8 cellular contexts compared by ENCODE assay signal in genomic region chr10:110336111-110336721, GRCh38. TPM values are rescaled to one million over a fixed set of nuclear protein-coding genes. Genes with fewer than 3 reads are reported as not detected.
DNase-seq lines count a peak whose midpoint lies in the region; ATAC-seq and TF ChIP-seq lines count a peak whose summit lies in the region.

No MANE protein-coding gene starts in this region.

- H3K9me3 Mint-ChIP-seq in WTC11 (peaks cover 11% of the 10 kb centered on the region), type B pancreatic cell (no peaks in the 10 kb centered on the region)
- H3K9me3 Mint-ChIP-seq in stimulated activated naive CD8-positive, alpha-beta T cell treated with anti-CD3 and anti-CD28 coated beads, Interleukin-15, amount 100 ng/mL, for 72 hours = no peaks in the 10 kb centered on the region

- H3K27ac Mint-ChIP-seq in WTC11 (no peak overlapping the region), type B pancreatic cell (peak overlapping the region; percentile 30)
- no peak overlapping the region for H3K27ac Mint-ChIP-seq in stimulated activated naive CD8-positive, alpha-beta T cell treated with anti-CD3 and anti-CD28 coated beads, Interleukin-15, amount 100 ng/mL, for 72 hours

- ATAC-seq in Right ventricle myocardium superior (ENCODE audit: poor library complexity) (peak; percentile 18), WTC11 (peak; percentile 87)
- ATAC-seq in stimulated activated naive CD8-positive, alpha-beta T cell treated with anti-CD3 and anti-CD28 coated beads, Interleukin-15, amount 100 ng/mL, for 72 hours = no peak

- H3K27me3 Mint-ChIP-seq in WTC11 (ENCODE audit: low read depth) (no peaks in the 10 kb centered on the region), type B pancreatic cell (no peaks in the 10 kb centered on the region)
- H3K27me3 Mint-ChIP-seq in stimulated activated naive CD8-positive, alpha-beta T cell treated with anti-CD3 and anti-CD28 coated beads, Interleukin-15, amount 100 ng/mL, for 72 hours = no peaks in the 10 kb centered on the region

- H3K36me3 Mint-ChIP-seq in WTC11 = peaks cover 9% of the 10 kb centered on the region; the same call in 1 of the 2 replicates
- H3K36me3 Mint-ChIP-seq in type B pancreatic cell = no peaks in the 10 kb centered on the region

- POLR2A ChIA-PET in WTC11 (lab: Charles Lee) = no interaction called here

- TF ChIP-seq CTCF in WTC11 (IDR thresholded peaks at IDR 0.05) (no peak), type B pancreatic cell (conservative IDR thresholded peaks at IDR 0.05) (peak; percentile 34)

- CTCF ChIA-PET in WTC11 (lab: Charles Lee) = interaction anchor here (0.9 to 4.3 kb wide), 5 partner anchors 9 to 264 kb away, joined by 3 to 32 read pairs (median 4); no protein-coding TSS in a partner anchor

- H3K4me1 Mint-ChIP-seq in WTC11 (peaks cover 19% of the 10 kb centered on the region), type B pancreatic cell (ENCODE audit: unreplicated experiment) (peaks cover 19% of the 10 kb centered on the region)
- H3K4me1 Mint-ChIP-seq in stimulated activated naive CD8-positive, alpha-beta T cell treated with anti-CD3 and anti-CD28 coated beads, Interleukin-15, amount 100 ng/mL, for 72 hours = peaks cover 22% of the 10 kb centered on the region

- H3K4me3 Mint-ChIP-seq in WTC11 (no peak overlapping the region), type B pancreatic cell (no peak overlapping the region)
- H3K4me3 Mint-ChIP-seq in stimulated activated naive CD8-positive, alpha-beta T cell treated with anti-CD3 and anti-CD28 coated beads, Interleukin-15, amount 100 ng/mL, for 72 hours = no peak overlapping the region

- DNase-seq in Right ventricle myocardium superior (no peak), cardiac septum (ENCODE audit: low spot score) (no peak), WTC11 (ENCODE audit: low spot score) (peak; percentile 38), hepatic stellate cell (ENCODE audit: low spot score) (peak; percentile 85), type B pancreatic cell (ENCODE audit: extremely low spot score, unreplicated experiment) (no peak), globus pallidus (ENCODE audit: low spot score) (no peak)
- no peak for DNase-seq in stimulated activated naive CD8-positive, alpha-beta T cell treated with anti-CD3 and anti-CD28 coated beads, Interleukin-15, amount 100 ng/mL, for 72 hours
- DNase-seq in activated naive CD4-positive, alpha-beta T cell treated with Interleukin-2 at 50 U/mL for 16 hours = no peak

- intact Hi-C loops in Right ventricle myocardium superior (cut with DNase I) = no loop called here
- intact Hi-C loops in cardiac septum (cut with DNase I) = no loop called here

TF ChIP-seq in WTC11, 78 proteins besides CTCF, POLR2A, EP300 and RAD21 (continues in another document):
- TF ChIP-seq OVOL2 (CRISPR knock-in tag; IDR thresholded peaks at IDR 0.05; ENCODE audit: borderline replicate concordance) = no peak
- no peak for TF ChIP-seq CBFB (CRISPR knock-in tag; IDR thresholded peaks at IDR 0.05; ENCODE audit: low read depth)
- no peak for TF ChIP-seq ELF4 (CRISPR knock-in tag; IDR thresholded peaks at IDR 0.05; ENCODE audit: low read depth)
- TF ChIP-seq SOX15 (CRISPR knock-in tag; IDR thresholded peaks at IDR 0.05) = no peak
- TF ChIP-seq, protein P1, sequence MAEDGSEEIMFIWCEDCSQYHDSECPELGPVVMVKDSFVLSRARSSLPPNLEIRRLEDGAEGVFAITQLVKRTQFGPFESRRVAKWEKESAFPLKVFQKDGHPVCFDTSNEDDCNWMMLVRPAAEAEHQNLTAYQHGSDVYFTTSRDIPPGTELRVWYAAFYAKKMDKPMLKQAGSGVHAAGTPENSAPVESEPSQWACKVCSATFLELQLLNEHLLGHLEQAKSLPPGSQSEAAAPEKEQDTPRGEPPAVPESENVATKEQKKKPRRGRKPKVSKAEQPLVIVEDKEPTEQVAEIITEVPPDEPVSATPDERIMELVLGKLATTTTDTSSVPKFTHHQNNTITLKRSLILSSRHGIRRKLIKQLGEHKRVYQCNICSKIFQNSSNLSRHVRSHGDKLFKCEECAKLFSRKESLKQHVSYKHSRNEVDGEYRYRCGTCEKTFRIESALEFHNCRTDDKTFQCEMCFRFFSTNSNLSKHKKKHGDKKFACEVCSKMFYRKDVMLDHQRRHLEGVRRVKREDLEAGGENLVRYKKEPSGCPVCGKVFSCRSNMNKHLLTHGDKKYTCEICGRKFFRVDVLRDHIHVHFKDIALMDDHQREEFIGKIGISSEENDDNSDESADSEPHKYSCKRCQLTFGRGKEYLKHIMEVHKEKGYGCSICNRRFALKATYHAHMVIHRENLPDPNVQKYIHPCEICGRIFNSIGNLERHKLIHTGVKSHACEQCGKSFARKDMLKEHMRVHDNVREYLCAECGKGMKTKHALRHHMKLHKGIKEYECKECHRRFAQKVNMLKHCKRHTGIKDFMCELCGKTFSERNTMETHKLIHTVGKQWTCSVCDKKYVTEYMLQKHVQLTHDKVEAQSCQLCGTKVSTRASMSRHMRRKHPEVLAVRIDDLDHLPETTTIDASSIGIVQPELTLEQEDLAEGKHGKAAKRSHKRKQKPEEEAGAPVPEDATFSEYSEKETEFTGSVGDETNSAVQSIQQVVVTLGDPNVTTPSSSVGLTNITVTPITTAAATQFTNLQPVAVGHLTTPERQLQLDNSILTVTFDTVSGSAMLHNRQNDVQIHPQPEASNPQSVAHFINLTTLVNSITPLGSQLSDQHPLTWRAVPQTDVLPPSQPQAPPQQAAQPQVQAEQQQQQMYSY (CRISPR knock-in tag; IDR thresholded peaks at IDR 0.05) = no peak
- no peak for TF ChIP-seq JUN (CRISPR knock-in tag; IDR thresholded peaks at IDR 0.05)
- TF ChIP-seq AR (CRISPR knock-in tag; IDR thresholded peaks at IDR 0.05) = no peak
- TF ChIP-seq CDX4 (CRISPR knock-in tag; IDR thresholded peaks at IDR 0.05; ENCODE audit: borderline replicate concordance) = no peak
- TF ChIP-seq E2F5 (CRISPR knock-in tag; IDR thresholded peaks at IDR 0.05) = no peak
- no peak for TF ChIP-seq PRRX2 (CRISPR knock-in tag; IDR thresholded peaks at IDR 0.05)
- TF ChIP-seq CREM (CRISPR knock-in tag; IDR thresholded peaks at IDR 0.05) = no peak
- TF ChIP-seq, protein P2, sequence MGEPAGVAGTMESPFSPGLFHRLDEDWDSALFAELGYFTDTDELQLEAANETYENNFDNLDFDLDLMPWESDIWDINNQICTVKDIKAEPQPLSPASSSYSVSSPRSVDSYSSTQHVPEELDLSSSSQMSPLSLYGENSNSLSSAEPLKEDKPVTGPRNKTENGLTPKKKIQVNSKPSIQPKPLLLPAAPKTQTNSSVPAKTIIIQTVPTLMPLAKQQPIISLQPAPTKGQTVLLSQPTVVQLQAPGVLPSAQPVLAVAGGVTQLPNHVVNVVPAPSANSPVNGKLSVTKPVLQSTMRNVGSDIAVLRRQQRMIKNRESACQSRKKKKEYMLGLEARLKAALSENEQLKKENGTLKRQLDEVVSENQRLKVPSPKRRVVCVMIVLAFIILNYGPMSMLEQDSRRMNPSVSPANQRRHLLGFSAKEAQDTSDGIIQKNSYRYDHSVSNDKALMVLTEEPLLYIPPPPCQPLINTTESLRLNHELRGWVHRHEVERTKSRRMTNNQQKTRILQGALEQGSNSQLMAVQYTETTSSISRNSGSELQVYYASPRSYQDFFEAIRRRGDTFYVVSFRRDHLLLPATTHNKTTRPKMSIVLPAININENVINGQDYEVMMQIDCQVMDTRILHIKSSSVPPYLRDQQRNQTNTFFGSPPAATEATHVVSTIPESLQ (CRISPR knock-in tag; IDR thresholded peaks at IDR 0.05) = no peak
- TF ChIP-seq JAZF1 (CRISPR knock-in tag; IDR thresholded peaks at IDR 0.05) = no peak
- no peak for TF ChIP-seq ZNF671 (CRISPR knock-in tag; IDR thresholded peaks at IDR 0.05)

RNA-seq across cellular contexts. Expression of gene SMNDC1, which starts 31.5 kb away (rescaled TPM):
- total RNA-seq in Right ventricle myocardium superior (25.0 TPM), cardiac septum (25.8 TPM), WTC11 (2021) (37.7 to 55.9 TPM (median 40.2 TPM) in 3 replicates), type B pancreatic cell (ENCODE audit: low replicate concordance) (35.4 TPM in 2 replicates)

Comparison
In these comparisons a context has a peak if more than half of its experiments do, and no peak if none do; other contexts are left out.
1. DNase-seq: peak in WTC11 (single experiment) and hepatic stellate cell (single experiment); none in Right ventricle myocardium superior (single experiment), cardiac septum (single experiment), type B pancreatic cell (single experiment), stimulated activated naive CD8-positive, alpha-beta T cell treated with anti-CD3 and anti-CD28 coated beads, Interleukin-15, amount 100 ng/mL, for 72 hours (0 of 2), globus pallidus (single experiment) and activated naive CD4-positive, alpha-beta T cell treated with Interleukin-2 at 50 U/mL for 16 hours (single experiment).